Comparison of ENCODE assay signal across 27 cellular contexts in the genomic region with DNA sequence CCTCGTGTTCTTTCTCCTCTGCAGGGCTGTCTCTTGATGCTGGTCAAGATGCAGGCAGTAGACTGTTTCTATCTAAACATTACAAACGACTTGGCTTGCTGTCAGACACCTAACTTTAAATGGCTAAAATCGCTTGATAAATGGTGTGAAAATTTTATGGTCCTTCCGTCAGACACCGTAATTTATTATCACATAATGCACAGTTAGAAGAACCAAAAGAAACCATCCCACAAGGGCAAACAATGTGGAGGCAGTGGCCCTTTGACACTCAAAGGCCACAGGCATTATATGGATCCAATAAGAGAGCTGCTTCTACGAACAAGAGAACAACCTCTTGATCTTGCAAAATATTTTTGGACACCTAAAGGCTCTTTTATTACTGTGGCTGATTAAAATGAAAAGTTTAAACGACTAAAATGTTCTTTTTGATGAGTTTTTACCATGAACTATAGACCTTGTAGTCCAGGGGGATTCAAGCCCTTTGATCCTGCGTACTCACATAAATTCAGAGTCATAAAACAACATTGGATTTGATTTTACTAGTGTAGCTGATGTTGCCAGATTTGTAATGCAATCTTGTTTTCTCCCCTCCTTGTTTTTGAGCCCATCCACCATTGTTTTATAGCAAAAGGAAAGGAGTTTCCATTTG.
"Had no signal": no experiment of that assay in that cellular context is flagged by ENCODE, and none has a peak within 500 bp of the region (broad histone marks: within the 10 kb centered on the region; RNA-seq: fewer than 3 reads in every experiment).

No MANE protein-coding gene starts in this region.

- H3K9me3 ChIP-seq: psoas muscle, suprapubic skin, tibial artery had no signal

- H3K4me1 ChIP-seq: parathyroid adenoma, psoas muscle, suprapubic skin, tibial artery had no signal

- H2AFZ ChIP-seq: neural progenitor cell, parathyroid adenoma had no signal

- H3K36me3 ChIP-seq: neural progenitor cell, suprapubic skin, tibial artery had no signal

- H3K9me3 Mint-ChIP-seq: activated CD4-positive, alpha-beta memory T cell treated with anti-CD3 and anti-CD28 coated beads for 36 hours; activated naive CD4-positive, alpha-beta T cell treated with anti-CD3 and anti-CD28 coated beads, Interleukin-2, amount 10 ng/mL, durations not matched to agents 7 days and 5 days; activated naive CD8-positive, alpha-beta T cell treated with anti-CD3 and anti-CD28 coated beads, Interleukin-2, amount 10 ng/mL, durations not matched to agents 7 days and 5 days; activated T-helper 1 cell treated with anti-CD3 and anti-CD28 coated beads, Interleukin-12 subunit alpha, Interleukin-12 subunit beta, Interleukin-2, Interleukin-4 antibody, amounts not matched to agents 30 ng/mL and 10 ng/mL and 1 ng/mL, durations not matched to agents 14 hours and 24 hours and 36 hours; effector memory CD8-positive, alpha-beta T cell; mesothelial cell of epicardium; naive thymus-derived CD4-positive, alpha-beta T cell; neural progenitor cell had no signal

- H3K4me1 Mint-ChIP-seq: activated naive CD4-positive, alpha-beta T cell treated with anti-CD3 and anti-CD28 coated beads, Interleukin-2, amount 10 ng/mL, durations not matched to agents 7 days and 5 days; activated naive CD8-positive, alpha-beta T cell treated with anti-CD3 and anti-CD28 coated beads, Interleukin-2, amount 10 ng/mL, durations not matched to agents 7 days and 5 days; naive thymus-derived CD4-positive, alpha-beta T cell had no signal

- H3K4me3 ChIP-seq: neural progenitor cell, psoas muscle, suprapubic skin, tibial artery had no signal

- H3K4me2 ChIP-seq: neural progenitor cell had no signal

- H3K27ac ChIP-seq: neural progenitor cell, parathyroid adenoma, psoas muscle, suprapubic skin, tibial artery, VCaP had no signal

- H3K27me3 ChIP-seq: neural progenitor cell, suprapubic skin, tibial artery had no signal

- DNase-seq: activated CD4-positive, alpha-beta memory T cell treated with anti-CD3 and anti-CD28 coated beads for 36 hours; activated CD4-positive, alpha-beta T cell treated with anti-CD3 and anti-CD28 coated beads for 48 hours; activated CD8-positive, alpha-beta memory T cell treated with anti-CD3 and anti-CD28 coated beads, Interleukin-2, amount 50 U/mL, for 4 hours; activated gamma-delta T cell; activated naive CD4-positive, alpha-beta T cell treated with anti-CD3 and anti-CD28 coated beads, Interleukin-2, amount 10 ng/mL, durations not matched to agents 7 days and 5 days; activated naive CD8-positive, alpha-beta T cell treated with anti-CD3 and anti-CD28 coated beads, Interleukin-2, amount 10 ng/mL, durations not matched to agents 7 days and 5 days; activated T-cell treated with anti-CD3 and anti-CD28 coated beads, Interleukin-2, amount 50 U/mL, for 1 hour; caudate nucleus; cortex of kidney; effector memory CD8-positive, alpha-beta T cell; erythroblast; head of caudate nucleus; hippocampal formation; kidney; left colon; naive thymus-derived CD4-positive, alpha-beta T cell; occipital lobe; psoas muscle; stimulated activated naive CD4-positive, alpha-beta T cell; tibial artery had no signal

- FAIRE-seq: kidney, TTC549 had no signal

- H3K9ac ChIP-seq: neural progenitor cell, parathyroid adenoma had no signal

- H3K4me3 Mint-ChIP-seq: activated CD4-positive, alpha-beta memory T cell treated with anti-CD3 and anti-CD28 coated beads for 36 hours; activated naive CD4-positive, alpha-beta T cell treated with anti-CD3 and anti-CD28 coated beads, Interleukin-2, amount 10 ng/mL, durations not matched to agents 7 days and 5 days; activated naive CD8-positive, alpha-beta T cell treated with anti-CD3 and anti-CD28 coated beads, Interleukin-2, amount 10 ng/mL, durations not matched to agents 7 days and 5 days; activated T-helper 1 cell treated with anti-CD3 and anti-CD28 coated beads, Interleukin-12 subunit alpha, Interleukin-12 subunit beta, Interleukin-2, Interleukin-4 antibody, amounts not matched to agents 30 ng/mL and 10 ng/mL and 1 ng/mL, durations not matched to agents 14 hours and 24 hours and 36 hours; effector memory CD8-positive, alpha-beta T cell; mesothelial cell of epicardium; naive thymus-derived CD4-positive, alpha-beta T cell; neural progenitor cell had no signal

- H3K36me3 Mint-ChIP-seq: activated CD4-positive, alpha-beta memory T cell treated with anti-CD3 and anti-CD28 coated beads for 36 hours; activated naive CD4-positive, alpha-beta T cell treated with anti-CD3 and anti-CD28 coated beads, Interleukin-2, amount 10 ng/mL, durations not matched to agents 7 days and 5 days; activated naive CD8-positive, alpha-beta T cell treated with anti-CD3 and anti-CD28 coated beads, Interleukin-2, amount 10 ng/mL, durations not matched to agents 7 days and 5 days; mesothelial cell of epicardium; neural progenitor cell had no signal

- ATAC-seq: effector memory CD8-positive, alpha-beta T cell; left colon; naive thymus-derived CD4-positive, alpha-beta T cell; psoas muscle had no signal

- H3K27me3 Mint-ChIP-seq: activated naive CD4-positive, alpha-beta T cell treated with anti-CD3 and anti-CD28 coated beads, Interleukin-2, amount 10 ng/mL, durations not matched to agents 7 days and 5 days had no signal

- H3K27ac Mint-ChIP-seq: activated CD4-positive, alpha-beta memory T cell treated with anti-CD3 and anti-CD28 coated beads for 36 hours; activated naive CD4-positive, alpha-beta T cell treated with anti-CD3 and anti-CD28 coated beads, Interleukin-2, amount 10 ng/mL, durations not matched to agents 7 days and 5 days; activated naive CD8-positive, alpha-beta T cell treated with anti-CD3 and anti-CD28 coated beads, Interleukin-2, amount 10 ng/mL, durations not matched to agents 7 days and 5 days; activated T-helper 1 cell treated with anti-CD3 and anti-CD28 coated beads, Interleukin-12 subunit alpha, Interleukin-12 subunit beta, Interleukin-2, Interleukin-4 antibody, amounts not matched to agents 30 ng/mL and 10 ng/mL and 1 ng/mL, durations not matched to agents 14 hours and 24 hours and 36 hours; effector memory CD8-positive, alpha-beta T cell; mesothelial cell of epicardium; naive thymus-derived CD4-positive, alpha-beta T cell; neural progenitor cell had no signal
